ENCODE assay signal across 22 cellular contexts in the genomic region with DNA sequence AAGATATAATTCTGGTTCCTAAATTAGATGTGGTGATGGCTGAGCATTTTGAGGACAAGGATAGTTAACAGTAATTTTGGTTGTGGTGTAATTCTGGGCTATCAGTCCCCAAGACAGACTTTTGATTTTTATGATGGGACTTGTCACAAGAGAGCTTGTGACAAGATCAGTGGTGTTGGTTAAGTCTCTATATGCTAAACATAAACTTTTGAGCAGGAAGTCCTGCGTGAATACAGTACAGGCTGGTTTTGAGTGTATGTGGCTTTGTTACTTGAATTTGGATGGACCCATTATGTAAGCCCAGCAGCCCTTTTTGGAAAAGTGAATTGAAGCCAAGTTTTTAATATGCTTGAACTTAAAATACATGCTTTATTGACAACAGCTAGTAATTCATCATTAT. TPM values are rescaled to one million over a fixed set of nuclear protein-coding genes. Genes with fewer than 3 reads are reported as not detected.
DNase-seq lines count a peak whose midpoint lies in the region; ATAC-seq lines count a peak whose summit lies in the region.
"Had no signal": no experiment of that assay in that cellular context is flagged by ENCODE, and none has a peak within 500 bp of the region (broad histone marks: within the 10 kb centered on the region; RNA-seq: fewer than 3 reads in every experiment).

No MANE protein-coding gene starts in this region.

- peaks cover 88% of the 10 kb centered on the region for H3K4me1 Mint-ChIP-seq in activated naive CD4-positive, alpha-beta T cell treated with anti-CD3 and anti-CD28 coated beads for 36 hours (ENCODE audit: low read depth)
- H3K4me1 Mint-ChIP-seq in T-helper 2 cell treated with Interferon-gamma antibody and Interleukin-4, amounts not matched to agents 5 μg/mL and 100 μg/mL, for 36 hours (ENCODE audit: low read depth), result peaks cover 70% of the 10 kb centered on the region
- peaks cover 70% of the 10 kb centered on the region for H3K4me1 Mint-ChIP-seq in activated naive CD8-positive, alpha-beta T cell treated with anti-CD3 and anti-CD28 coated beads, Interleukin-2, amount 10 ng/mL, durations not matched to agents 7 days and 5 days
- H3K4me1 Mint-ChIP-seq in stimulated activated naive B cell treated with anti-CD40 and anti-IgM and Interleukin-4, amounts not matched to agents 10 μg/mL and 1 μg/mL and 100 μg/mL, for 72 hours, result peaks cover 43 to 81% of the 10 kb centered on the region in 2 donors
- H3K4me1 Mint-ChIP-seq: endodermal cell, nephron had no signal

- peaks cover 68% of the 10 kb centered on the region for H3K36me3 Mint-ChIP-seq in activated naive CD4-positive, alpha-beta T cell treated with anti-CD3 and anti-CD28 coated beads for 36 hours (ENCODE audit: low read depth)
- peaks cover 72% of the 10 kb centered on the region for H3K36me3 Mint-ChIP-seq in T-helper 2 cell treated with Interferon-gamma antibody and Interleukin-4, amounts not matched to agents 5 μg/mL and 100 μg/mL, for 36 hours (ENCODE audit: low read depth)
- H3K36me3 Mint-ChIP-seq in activated naive CD8-positive, alpha-beta T cell treated with anti-CD3 and anti-CD28 coated beads, Interleukin-2, amount 10 ng/mL, durations not matched to agents 7 days and 5 days, result peaks cover 50% of the 10 kb centered on the region
- H3K36me3 Mint-ChIP-seq in stimulated activated naive B cell treated with anti-CD40 and anti-IgM and Interleukin-4, amounts not matched to agents 10 μg/mL and 1 μg/mL and 100 μg/mL, for 72 hours, result peaks cover 59 to 66% of the 10 kb centered on the region in 2 donors

- no peaks in the 10 kb centered on the region for H3K27me3 Mint-ChIP-seq in activated naive CD4-positive, alpha-beta T cell treated with anti-CD3 and anti-CD28 coated beads for 36 hours (ENCODE audit: low read depth)
- H3K27me3 Mint-ChIP-seq in T-helper 2 cell treated with Interferon-gamma antibody and Interleukin-4, amounts not matched to agents 5 μg/mL and 100 μg/mL, for 36 hours (ENCODE audit: low read depth), result no peaks in the 10 kb centered on the region
- no peaks in the 10 kb centered on the region for H3K27me3 Mint-ChIP-seq in activated naive CD8-positive, alpha-beta T cell treated with anti-CD3 and anti-CD28 coated beads, Interleukin-2, amount 10 ng/mL, durations not matched to agents 7 days and 5 days
- no peaks in the 10 kb centered on the region for H3K27me3 Mint-ChIP-seq in stimulated activated naive B cell treated with anti-CD40 and anti-IgM and Interleukin-4, amounts not matched to agents 10 μg/mL and 1 μg/mL and 100 μg/mL, for 72 hours

- no peak for DNase-seq in activated naive CD4-positive, alpha-beta T cell treated with anti-CD3 and anti-CD28 coated beads for 36 hours
- DNase-seq in activated naive CD4-positive, alpha-beta T cell treated with Interleukin-2 at 50 U/mL for 16 hours, result no peak
- no peak for DNase-seq in T-helper 2 cell treated with Interferon-gamma antibody and Interleukin-4, amounts not matched to agents 5 μg/mL and 100 μg/mL, for 36 hours (ENCODE audit: low spot score)
- DNase-seq in activated naive CD8-positive, alpha-beta T cell treated with anti-CD3 and anti-CD28 coated beads, Interleukin-2, amount 10 ng/mL, durations not matched to agents 7 days and 5 days, result no peak
- DNase-seq in stimulated activated naive B cell treated with anti-CD40 and anti-IgM and Interleukin-4, amounts not matched to agents 10 μg/mL and 1 μg/mL and 100 μg/mL, for 72 hours, result no peak
- DNase-seq in amniotic stem cell (lab: John Stamatoyannopoulos, UW) (no peak), Right ventricle myocardium superior (no peak), foreskin melanocyte (no peak)
- DNase-seq: ACHN; amygdala; colonic mucosa; endodermal cell; H7; left ventricle myocardium inferior; NCI-H1694 treated with DMSO at 0.1 percent for 48 hours; NCI-H526; ovary; stimulated activated CD4-positive, alpha-beta T cell treated with anti-CD3 and anti-CD28 coated beads, Interleukin-2, amount 100 ng/mL, for 24 hours; testis; uterus; WERI-Rb-1 had no signal

- POLR2A ChIA-PET in activated naive CD8-positive, alpha-beta T cell treated with anti-CD3 and anti-CD28 coated beads, Interleukin-2, amount 10 ng/mL, durations not matched to agents 7 days and 5 days (lab: Charles Lee), result interaction anchor here (0.6 to 2.2 kb wide), 5 partner anchors 10 to 201 kb away, joined by 3 to 7 read pairs (median 3); a partner anchor contains a TSS

- intact Hi-C loops in activated naive CD4-positive, alpha-beta T cell treated with anti-CD3 and anti-CD28 coated beads for 36 hours (cut with micrococcal nuclease), result loop anchor here (1.0 to 10.0 kb wide), 9 partner anchors 12 to 200 kb away; a partner anchor contains a TSS
- intact Hi-C loops in Right ventricle myocardium superior (cut with DNase I), result no loop called here

- CTCF ChIA-PET in activated naive CD4-positive, alpha-beta T cell treated with anti-CD3 and anti-CD28 coated beads for 36 hours (lab: Charles Lee), result interaction anchor here (0.7 to 2.1 kb wide), 9 partner anchors 11 to 196 kb away, joined by 3 to 7 read pairs (median 4); no protein-coding TSS in a partner anchor

- no peaks in the 10 kb centered on the region for H3K9me3 Mint-ChIP-seq in activated naive CD4-positive, alpha-beta T cell treated with anti-CD3 and anti-CD28 coated beads for 36 hours
- no peaks in the 10 kb centered on the region for H3K9me3 Mint-ChIP-seq in T-helper 2 cell treated with Interferon-gamma antibody and Interleukin-4, amounts not matched to agents 5 μg/mL and 100 μg/mL, for 36 hours
- no peaks in the 10 kb centered on the region for H3K9me3 Mint-ChIP-seq in activated naive CD8-positive, alpha-beta T cell treated with anti-CD3 and anti-CD28 coated beads, Interleukin-2, amount 10 ng/mL, durations not matched to agents 7 days and 5 days
- no peaks in the 10 kb centered on the region for H3K9me3 Mint-ChIP-seq in stimulated activated naive B cell treated with anti-CD40 and anti-IgM and Interleukin-4, amounts not matched to agents 10 μg/mL and 1 μg/mL and 100 μg/mL, for 72 hours
- H3K9me3 Mint-ChIP-seq: endodermal cell, nephron had no signal

- H3K4me3 Mint-ChIP-seq in activated naive CD4-positive, alpha-beta T cell treated with anti-CD3 and anti-CD28 coated beads for 36 hours, result no peak overlapping the region
- H3K4me3 Mint-ChIP-seq in T-helper 2 cell treated with Interferon-gamma antibody and Interleukin-4, amounts not matched to agents 5 μg/mL and 100 μg/mL, for 36 hours, result peak overlapping the region; percentile 13
- no peak overlapping the region for H3K4me3 Mint-ChIP-seq in activated naive CD8-positive, alpha-beta T cell treated with anti-CD3 and anti-CD28 coated beads, Interleukin-2, amount 10 ng/mL, durations not matched to agents 7 days and 5 days
- H3K4me3 Mint-ChIP-seq in stimulated activated naive B cell treated with anti-CD40 and anti-IgM and Interleukin-4, amounts not matched to agents 10 μg/mL and 1 μg/mL and 100 μg/mL, for 72 hours, result no peak overlapping the region
- H3K4me3 Mint-ChIP-seq: endodermal cell, nephron had no signal

- ATAC-seq in activated naive CD8-positive, alpha-beta T cell treated with anti-CD3 and anti-CD28 coated beads, Interleukin-2, amount 10 ng/mL, durations not matched to agents 7 days and 5 days (ENCODE audit: low read depth), result peak; percentile 40
- ATAC-seq in stimulated activated naive B cell treated with anti-CD40 and anti-IgM and Interleukin-4, amounts not matched to agents 10 μg/mL and 1 μg/mL and 100 μg/mL, for 72 hours (replicated peaks), result no peak
- ATAC-seq in Right ventricle myocardium superior (ENCODE audit: poor library complexity), result no peak

- H3K27ac Mint-ChIP-seq in activated naive CD4-positive, alpha-beta T cell treated with anti-CD3 and anti-CD28 coated beads for 36 hours, result peak overlapping the region; percentile 85
- peak overlapping the region; percentile 65 for H3K27ac Mint-ChIP-seq in T-helper 2 cell treated with Interferon-gamma antibody and Interleukin-4, amounts not matched to agents 5 μg/mL and 100 μg/mL, for 36 hours
- H3K27ac Mint-ChIP-seq in activated naive CD8-positive, alpha-beta T cell treated with anti-CD3 and anti-CD28 coated beads, Interleukin-2, amount 10 ng/mL, durations not matched to agents 7 days and 5 days, result peak overlapping the region; percentile 74
- H3K27ac Mint-ChIP-seq in stimulated activated naive B cell treated with anti-CD40 and anti-IgM and Interleukin-4, amounts not matched to agents 10 μg/mL and 1 μg/mL and 100 μg/mL, for 72 hours, result peak overlapping the region; percentile 72
- H3K27ac Mint-ChIP-seq: endodermal cell, nephron had no signal

RNA-seq across cellular contexts. Expression of a gene that starts 38.9 kb away (rescaled TPM):
- total RNA-seq in activated naive CD4-positive, alpha-beta T cell treated with anti-CD3 and anti-CD28 coated beads for 36 hours, result 10 to 100 TPM; 61.1 to 61.2 TPM
- total RNA-seq in activated naive CD8-positive, alpha-beta T cell treated with anti-CD3 and anti-CD28 coated beads, Interleukin-2, amount 10 ng/mL, durations not matched to agents 7 days and 5 days, result 10 to 100 TPM; 73.3 to 78.2 TPM
- 54.2 TPM for total RNA-seq in Right ventricle myocardium superior
